Comparison of ENCODE assay signal across 8 cellular contexts in genomic region chr15:89575146-89575655, GRCh38. TPM values are rescaled to one million over a fixed set of nuclear protein-coding genes. Genes with fewer than 3 reads are reported as not detected.
DNase-seq lines count a peak whose midpoint lies in the region; ATAC-seq lines count a peak whose summit lies in the region.

A gene with protein sequence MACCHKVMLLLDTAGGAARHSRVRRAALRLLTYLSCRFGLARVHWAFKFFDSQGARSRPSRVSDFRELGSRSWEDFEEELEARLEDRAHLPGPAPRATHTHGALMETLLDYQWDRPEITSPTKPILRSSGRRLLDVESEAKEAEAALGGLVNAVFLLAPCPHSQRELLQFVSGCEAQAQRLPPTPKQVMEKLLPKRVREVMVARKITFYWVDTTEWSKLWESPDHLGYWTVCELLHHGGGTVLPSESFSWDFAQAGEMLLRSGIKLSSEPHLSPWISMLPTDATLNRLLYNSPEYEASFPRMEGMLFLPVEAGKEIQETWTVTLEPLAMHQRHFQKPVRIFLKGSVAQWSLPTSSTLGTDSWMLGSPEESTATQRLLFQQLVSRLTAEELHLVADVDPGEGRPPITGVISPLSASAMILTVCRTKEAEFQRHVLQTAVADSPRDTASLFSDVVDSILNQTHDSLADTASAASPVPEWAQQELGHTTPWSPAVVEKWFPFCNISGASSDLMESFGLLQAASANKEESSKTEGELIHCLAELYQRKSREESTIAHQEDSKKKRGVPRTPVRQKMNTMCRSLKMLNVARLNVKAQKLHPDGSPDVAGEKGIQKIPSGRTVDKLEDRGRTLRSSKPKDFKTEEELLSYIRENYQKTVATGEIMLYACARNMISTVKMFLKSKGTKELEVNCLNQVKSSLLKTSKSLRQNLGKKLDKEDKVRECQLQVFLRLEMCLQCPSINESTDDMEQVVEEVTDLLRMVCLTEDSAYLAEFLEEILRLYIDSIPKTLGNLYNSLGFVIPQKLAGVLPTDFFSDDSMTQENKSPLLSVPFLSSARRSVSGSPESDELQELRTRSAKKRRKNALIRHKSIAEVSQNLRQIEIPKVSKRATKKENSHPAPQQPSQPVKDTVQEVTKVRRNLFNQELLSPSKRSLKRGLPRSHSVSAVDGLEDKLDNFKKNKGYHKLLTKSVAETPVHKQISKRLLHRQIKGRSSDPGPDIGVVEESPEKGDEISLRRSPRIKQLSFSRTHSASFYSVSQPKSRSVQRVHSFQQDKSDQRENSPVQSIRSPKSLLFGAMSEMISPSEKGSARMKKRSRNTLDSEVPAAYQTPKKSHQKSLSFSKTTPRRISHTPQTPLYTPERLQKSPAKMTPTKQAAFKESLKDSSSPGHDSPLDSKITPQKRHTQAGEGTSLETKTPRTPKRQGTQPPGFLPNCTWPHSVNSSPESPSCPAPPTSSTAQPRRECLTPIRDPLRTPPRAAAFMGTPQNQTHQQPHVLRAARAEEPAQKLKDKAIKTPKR (N-terminal part only) (plus strand): TSS chr15:89575469. CDS start chr15:89575587, 118 bp downstream.

- DNase-seq in C1 segment of cervical spinal cord (lab: John Stamatoyannopoulos, UW) = peak; percentile 38 to 94 (median 86)
- DNase-seq in NCI-H526 treated with DMSO at 0.1 percent for 48 hours (lab: John Stamatoyannopoulos, UW) = peak; percentile 99
- peak; percentile 97 for DNase-seq in activated CD4-positive, alpha-beta T cell treated with anti-CD3 and anti-CD28 coated beads for 48 hours
- peak; percentile 26 for DNase-seq in cortex of kidney (lab: John Stamatoyannopoulos, UW)
- DNase-seq in left lobe of liver (ENCODE audit: low spot score) = peak; percentile 97
- DNase-seq in stimulated activated CD4-positive, alpha-beta T cell treated with anti-CD3 and anti-CD28 coated beads, Interleukin-2, amount 100 ng/mL, for 24 hours = peak; percentile 94 to 96

- ATAC-seq in GM19351 (IDR thresholded peaks at IDR 0.05; ENCODE audit: unreplicated experiment) (peak; percentile 91), HG03520 (IDR thresholded peaks at IDR 0.05; ENCODE audit: unreplicated experiment) (peak; percentile 93), left lobe of liver (peak; percentile 97)

RNA-seq across cellular contexts. Expression of the gene that starts here (rescaled TPM):
- total RNA-seq in left lobe of liver = 0.10 TPM

Comparison
In these comparisons a context has a peak if more than half of its experiments do, and no peak if none do; other contexts are left out.
1. Peak in every context shown above with its lines: DNase-seq and ATAC-seq.
2. Peak in DNase-seq and ATAC-seq in left lobe of liver; RNA of the gene not detected or under 1 TPM.
3. DNase-seq: peak in every context shown above with its lines; median percentile 99 in NCI-H526 treated with DMSO at 0.1 percent for 48 hours; 97 in activated CD4-positive, alpha-beta T cell treated with anti-CD3 and anti-CD28 coated beads for 48 hours; 97 in left lobe of liver; 95 in stimulated activated CD4-positive, alpha-beta T cell treated with anti-CD3 and anti-CD28 coated beads, Interleukin-2, amount 100 ng/mL, for 24 hours; 86 in C1 segment of cervical spinal cord; 26 in cortex of kidney.